ENCODE assay signal across 29 cellular contexts in genomic region chr2:80548469-80548868, GRCh38.
A peak's percentile ranks its signal among the peaks of the same experiment; 100 is the strongest.
DNase-seq lines count a peak whose midpoint lies in the region; ATAC-seq and TF ChIP-seq lines count a peak whose summit lies in the region.
"Had no signal": no experiment of that assay in that cellular context is flagged by ENCODE, and none has a peak within 500 bp of the region (broad histone marks: within the 10 kb centered on the region; RNA-seq: fewer than 3 reads in every experiment).

No MANE protein-coding gene starts in this region.

- H3K36me3 Mint-ChIP-seq in activated CD8-positive, alpha-beta memory T cell treated with anti-CD3 and anti-CD28 coated beads, Interleukin-2, amount 10 ng/mL, durations not matched to agents 7 days and 5 days: no peaks in the 10 kb centered on the region
- H3K36me3 Mint-ChIP-seq in natural killer cell: peaks cover 14% of the 10 kb centered on the region
- H3K36me3 Mint-ChIP-seq: activated naive CD4-positive, alpha-beta T cell treated with anti-CD3 and anti-CD28 coated beads, Interleukin-2, amount 50 U/mL, for 72 hours; naive B cell had no signal

- ATAC-seq in GM19463 (IDR thresholded peaks at IDR 0.05; ENCODE audit: unreplicated experiment): no peak
- ATAC-seq in activated CD8-positive, alpha-beta memory T cell treated with anti-CD3 and anti-CD28 coated beads, Interleukin-2, amount 10 ng/mL, durations not matched to agents 7 days and 5 days: no peak
- no peak for ATAC-seq in natural killer cell
- ATAC-seq: activated naive CD4-positive, alpha-beta T cell treated with anti-CD3 and anti-CD28 coated beads, Interleukin-2, amount 50 U/mL, for 72 hours; activated T-helper 17 cell treated with anti-CD3 and anti-CD28 coated beads, Interleukin-2, amount 50 U/mL, for 72 hours; gastroesophageal sphincter; HCT116; stimulated activated naive CD8-positive, alpha-beta T cell treated with anti-CD3 and anti-CD28 coated beads, Interleukin-15, Interleukin-2, amounts not matched to agents 100 U/mL and 50 U/mL, for 24 hours had no signal

- no peaks in the 10 kb centered on the region for H3K9me3 ChIP-seq in left ventricle myocardium inferior (replicated peaks)
- H3K9me3 ChIP-seq: BLaER1, esophagus muscularis mucosa, gastroesophageal sphincter, SJCRH30, thyroid gland had no signal

- DNase-seq in Ammon's horn (ENCODE audit: low spot score): peak; percentile 11
- DNase-seq in NCI-H1694 (lab: John Stamatoyannopoulos, UW): peak; percentile 95
- peak; percentile 47 to 72 for DNase-seq in cerebellar nuclear complex (lab: John Stamatoyannopoulos, UW)
- DNase-seq in left ventricle myocardium inferior: peak; percentile 74
- DNase-seq in H7: no peak
- no peak for DNase-seq in activated CD8-positive, alpha-beta memory T cell treated with anti-CD3 and anti-CD28 coated beads, Interleukin-2, amount 10 ng/mL, durations not matched to agents 7 days and 5 days
- DNase-seq in natural killer cell: no peak
- DNase-seq: activated CD4-positive, alpha-beta T cell treated with anti-CD3 and anti-CD28 coated beads, Interleukin-2, amount 10 ng/mL, durations not matched to agents 24 days and 14 days; aorta; effector CD4-positive, alpha-beta T cell; KBM-7; kidney glomerular epithelial cell; mesenchymal stem cell; naive B cell; NCI-H226; PC-9; SJCRH30; stimulated activated CD4-positive, alpha-beta T cell treated with anti-CD3 and anti-CD28 coated beads, Interleukin-12 subunit alpha, Interleukin-12 subunit beta, amount 100 ng/mL, for 4 hours; stimulated activated CD4-positive, alpha-beta T cell treated with anti-CD3 and anti-CD28 coated beads, Interleukin-4, amount 100 ng/mL, for 4 hours; stimulated activated naive CD8-positive, alpha-beta T cell treated with anti-CD3 and anti-CD28 coated beads, Interleukin-15, Interleukin-2, amounts not matched to agents 100 U/mL and 50 U/mL, for 24 hours; T-helper 1 cell had no signal

- TF ChIP-seq CTCF in left ventricle myocardium inferior (IDR thresholded peaks at IDR 0.05; ENCODE audit: borderline replicate concordance) (peak; percentile 18), natural killer cell (IDR thresholded peaks at IDR 0.05) (no peak)

- no peaks in the 10 kb centered on the region for H3K27me3 Mint-ChIP-seq in activated CD8-positive, alpha-beta memory T cell treated with anti-CD3 and anti-CD28 coated beads, Interleukin-2, amount 10 ng/mL, durations not matched to agents 7 days and 5 days
- H3K27me3 Mint-ChIP-seq in natural killer cell (ENCODE audit: low read depth in 2 of 2): no peaks in the 10 kb centered on the region
- H3K27me3 Mint-ChIP-seq: activated CD4-positive, alpha-beta T cell treated with anti-CD3 and anti-CD28 coated beads, Interleukin-2, amount 10 ng/mL, durations not matched to agents 24 days and 14 days; activated T-helper 17 cell treated with anti-CD3 and anti-CD28 coated beads, Interleukin-2, amount 50 U/mL, for 72 hours; naive B cell had no signal

- H3K27ac Mint-ChIP-seq in activated CD8-positive, alpha-beta memory T cell treated with anti-CD3 and anti-CD28 coated beads, Interleukin-2, amount 10 ng/mL, durations not matched to agents 7 days and 5 days: no peak overlapping the region
- H3K27ac Mint-ChIP-seq in natural killer cell: no peak overlapping the region
- H3K27ac Mint-ChIP-seq: activated CD4-positive, alpha-beta T cell treated with anti-CD3 and anti-CD28 coated beads, Interleukin-2, amount 10 ng/mL, durations not matched to agents 24 days and 14 days; activated naive CD4-positive, alpha-beta T cell treated with anti-CD3 and anti-CD28 coated beads, Interleukin-2, amount 50 U/mL, for 72 hours; activated T-helper 17 cell treated with anti-CD3 and anti-CD28 coated beads, Interleukin-2, amount 50 U/mL, for 72 hours; naive B cell had no signal

- H3K4me3 ChIP-seq in left ventricle myocardium inferior (no peak overlapping the region), H7 (ENCODE audit: insufficient read depth, low read depth, low read length) (no peak overlapping the region)
- H3K4me3 ChIP-seq: BLaER1, esophagus muscularis mucosa, gastroesophageal sphincter, PC-9, SJCRH30, thyroid gland had no signal

- peaks cover 3% of the 10 kb centered on the region for H3K9me3 Mint-ChIP-seq in activated CD8-positive, alpha-beta memory T cell treated with anti-CD3 and anti-CD28 coated beads, Interleukin-2, amount 10 ng/mL, durations not matched to agents 7 days and 5 days (ENCODE audit: low read depth)
- H3K9me3 Mint-ChIP-seq in natural killer cell: peaks cover 12 to 21% of the 10 kb centered on the region in 2 donors

- CTCF ChIA-PET in activated CD8-positive, alpha-beta memory T cell treated with anti-CD3 and anti-CD28 coated beads, Interleukin-2, amount 10 ng/mL, durations not matched to agents 7 days and 5 days (lab: Charles Lee): no interaction called here

- H3K4me3 Mint-ChIP-seq in activated CD8-positive, alpha-beta memory T cell treated with anti-CD3 and anti-CD28 coated beads, Interleukin-2, amount 10 ng/mL, durations not matched to agents 7 days and 5 days: no peak overlapping the region
- H3K4me3 Mint-ChIP-seq in natural killer cell: no peak overlapping the region
- H3K4me3 Mint-ChIP-seq: activated CD4-positive, alpha-beta T cell treated with anti-CD3 and anti-CD28 coated beads, Interleukin-2, amount 10 ng/mL, durations not matched to agents 24 days and 14 days; activated T-helper 17 cell treated with anti-CD3 and anti-CD28 coated beads, Interleukin-2, amount 50 U/mL, for 72 hours; naive B cell had no signal

- H3K4me1 ChIP-seq in left ventricle myocardium inferior: peaks cover 5% of the 10 kb centered on the region
- H3K4me1 ChIP-seq: BLaER1, esophagus muscularis mucosa, gastroesophageal sphincter, SJCRH30, thyroid gland had no signal

- H3K4me1 Mint-ChIP-seq in activated CD8-positive, alpha-beta memory T cell treated with anti-CD3 and anti-CD28 coated beads, Interleukin-2, amount 10 ng/mL, durations not matched to agents 7 days and 5 days: no peaks in the 10 kb centered on the region
- no peaks in the 10 kb centered on the region for H3K4me1 Mint-ChIP-seq in natural killer cell
- H3K4me1 Mint-ChIP-seq: activated CD4-positive, alpha-beta T cell treated with anti-CD3 and anti-CD28 coated beads, Interleukin-2, amount 10 ng/mL, durations not matched to agents 24 days and 14 days; activated T-helper 17 cell treated with anti-CD3 and anti-CD28 coated beads, Interleukin-2, amount 50 U/mL, for 72 hours; naive B cell had no signal

- H3K36me3 ChIP-seq in left ventricle myocardium inferior (no peaks in the 10 kb centered on the region), H7 (replicated peaks; ENCODE audit: control insufficient read depth, insufficient read depth, low read length) (no peaks in the 10 kb centered on the region)
- H3K36me3 ChIP-seq: BLaER1, esophagus muscularis mucosa, gastroesophageal sphincter, SJCRH30, thyroid gland had no signal

- intact Hi-C loops in left ventricle myocardium inferior (cut with micrococcal nuclease): no loop called here
- intact Hi-C loops in natural killer cell (cut with micrococcal nuclease): no loop called here

- H3K27me3 ChIP-seq in left ventricle myocardium inferior (ENCODE audit: low read depth): no peaks in the 10 kb centered on the region
- no peaks in the 10 kb centered on the region for H3K27me3 ChIP-seq in H7 (ENCODE audit: control insufficient read depth, insufficient read depth, low read length)
- H3K27me3 ChIP-seq: BLaER1, esophagus muscularis mucosa, gastroesophageal sphincter, thyroid gland had no signal

- H3K27ac ChIP-seq in left ventricle myocardium inferior (replicated peaks): peak overlapping the region; percentile 42
- H3K27ac ChIP-seq: BLaER1, esophagus muscularis mucosa, gastroesophageal sphincter, PC-9, SJCRH30, thyroid gland had no signal

Comparison
In these comparisons a context has a peak if more than half of its experiments do, and no peak if none do; other contexts are left out.
1. DNase-seq: peak in Ammon's horn (single experiment), NCI-H1694 (single experiment), cerebellar nuclear complex (2 of 2) and left ventricle myocardium inferior (single experiment); none in H7 (single experiment), activated CD8-positive, alpha-beta memory T cell treated with anti-CD3 and anti-CD28 coated beads, Interleukin-2, amount 10 ng/mL, durations not matched to agents 7 days and 5 days (single experiment) and natural killer cell (single experiment).